In the genomic region with DNA sequence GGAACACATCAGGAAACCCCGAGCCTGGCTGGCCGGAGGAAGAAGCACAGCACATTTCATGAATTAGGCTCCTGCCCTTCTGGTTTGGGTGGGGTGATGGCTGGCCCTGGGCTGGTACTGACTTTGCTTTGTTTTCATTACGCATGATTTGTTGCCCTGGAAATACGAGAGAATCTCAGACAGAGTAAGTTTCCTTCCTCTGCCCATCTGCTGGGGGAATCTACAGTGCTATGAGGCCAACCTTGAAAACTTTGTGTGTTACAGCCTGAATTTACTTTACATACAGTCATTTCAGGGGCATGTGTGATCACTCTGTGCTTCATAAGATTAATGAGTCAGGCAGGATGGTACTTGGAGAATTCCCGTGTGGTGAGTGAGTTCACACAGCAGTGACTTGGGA, we compare ENCODE assay signal across 13 cellular contexts. TPM values are rescaled to one million over a fixed set of nuclear protein-coding genes. Genes with fewer than 3 reads are reported as not detected.
DNase-seq lines count a peak whose midpoint lies in the region; ATAC-seq and TF ChIP-seq lines count a peak whose summit lies in the region.
"Had no signal": no experiment of that assay in that cellular context is flagged by ENCODE, and none has a peak within 500 bp of the region (broad histone marks: within the 10 kb centered on the region; RNA-seq: fewer than 3 reads in every experiment).

No MANE protein-coding gene starts in this region.

- H3K36me3 Mint-ChIP-seq in activated CD4-positive, alpha-beta T cell treated with anti-CD3 and anti-CD28 coated beads for 36 hours (ENCODE audit: low read depth) = no peaks in the 10 kb centered on the region
- H3K36me3 Mint-ChIP-seq in WTC11 = no peaks in the 10 kb centered on the region
- H3K36me3 Mint-ChIP-seq: natural killer cell had no signal

- DNase-seq in activated CD4-positive, alpha-beta T cell treated with anti-CD3 and anti-CD28 coated beads for 36 hours = no peak
- no peak for DNase-seq in activated CD4-positive, alpha-beta T cell treated with anti-CD3 and anti-CD28 coated beads for 4 hours
- DNase-seq in WTC11 (ENCODE audit: low spot score) = no peak
- peak; percentile 54 for DNase-seq in glomerular visceral epithelial cell (ENCODE audit: extremely low spot score)
- no peak for DNase-seq in upper lobe of left lung
- DNase-seq in 8988T = no peak
- no peak for DNase-seq in left ventricle myocardium superior
- no peak for DNase-seq in COR-L47 (lab: John Stamatoyannopoulos, UW)
- DNase-seq: natural killer cell, NCI-H446, sigmoid colon had no signal

- H3K4me1 ChIP-seq in upper lobe of left lung = peaks cover 0 to 5% (median 0%) of the 10 kb centered on the region in 4 donors
- H3K4me1 ChIP-seq: ascending aorta, sigmoid colon had no signal

- no peak overlapping the region for H3K27ac Mint-ChIP-seq in activated CD4-positive, alpha-beta T cell treated with anti-CD3 and anti-CD28 coated beads for 36 hours
- no peak overlapping the region for H3K27ac Mint-ChIP-seq in WTC11
- H3K27ac Mint-ChIP-seq: natural killer cell had no signal

- H3K27me3 Mint-ChIP-seq in activated CD4-positive, alpha-beta T cell treated with anti-CD3 and anti-CD28 coated beads for 36 hours = peaks cover 12% of the 10 kb centered on the region
- no peaks in the 10 kb centered on the region for H3K27me3 Mint-ChIP-seq in WTC11 (ENCODE audit: low read depth)

- TF ChIP-seq EP300 in upper lobe of left lung (IDR thresholded peaks at IDR 0.05) = no peak

- CTCF ChIA-PET in activated CD4-positive, alpha-beta T cell treated with anti-CD3 and anti-CD28 coated beads for 36 hours (lab: Charles Lee) = no interaction called here
- CTCF ChIA-PET in WTC11 (lab: Charles Lee) = no interaction called here

- H3K27me3 ChIP-seq in upper lobe of left lung = no peaks in the 10 kb centered on the region
- H3K27me3 ChIP-seq: ascending aorta, sigmoid colon had no signal

- POLR2A ChIA-PET in activated CD4-positive, alpha-beta T cell treated with anti-CD3 and anti-CD28 coated beads for 36 hours (lab: Charles Lee) = no interaction called here
- POLR2A ChIA-PET in WTC11 (lab: Charles Lee) = no interaction called here

- no peak overlapping the region for H3K4me3 Mint-ChIP-seq in activated CD4-positive, alpha-beta T cell treated with anti-CD3 and anti-CD28 coated beads for 36 hours
- no peak overlapping the region for H3K4me3 Mint-ChIP-seq in WTC11
- H3K4me3 Mint-ChIP-seq: natural killer cell had no signal

- peak overlapping the region in 2 of 4 donors; percentile 10 to 54 for H3K27ac ChIP-seq in upper lobe of left lung
- H3K27ac ChIP-seq: ascending aorta, sigmoid colon had no signal

- TF ChIP-seq CTCF in WTC11 (IDR thresholded peaks at IDR 0.05) (no peak), upper lobe of left lung (IDR thresholded peaks at IDR 0.05) (no peak)

- WGBS in upper lobe of left lung, 2 donors = 57 to 64% methylated on average over 5 of the region's 5 CpGs

- intact Hi-C loops in activated CD4-positive, alpha-beta T cell treated with anti-CD3 and anti-CD28 coated beads for 36 hours (cut with DNase I, micrococcal nuclease) = no loop called here
- intact Hi-C loops in left ventricle myocardium superior (cut with micrococcal nuclease) = no loop called here

- ATAC-seq in activated CD4-positive, alpha-beta T cell treated with anti-CD3 and anti-CD28 coated beads for 36 hours = peak; percentile 16
- ATAC-seq in WTC11 = peak; percentile 20; the same call in 1 of the 2 replicates
- ATAC-seq in upper lobe of left lung (ENCODE audit: low FRiP score in 2 of 2) = peak; percentile 34 to 65
- ATAC-seq in left ventricle myocardium superior = no peak
- ATAC-seq: natural killer cell had no signal

- H3K4me1 Mint-ChIP-seq in activated CD4-positive, alpha-beta T cell treated with anti-CD3 and anti-CD28 coated beads for 36 hours = no peaks in the 10 kb centered on the region
- H3K4me1 Mint-ChIP-seq in WTC11 = no peaks in the 10 kb centered on the region
- H3K4me1 Mint-ChIP-seq: natural killer cell had no signal

- TF ChIP-seq POLR2A in upper lobe of left lung (IDR thresholded peaks at IDR 0.05) = no peak

- no peaks in the 10 kb centered on the region for H3K9me3 Mint-ChIP-seq in activated CD4-positive, alpha-beta T cell treated with anti-CD3 and anti-CD28 coated beads for 36 hours (ENCODE audit: low read depth)
- 0 out of 2 replicates have a peak, but pooled peaks cover 4% of the 10 kb centered on the region for H3K9me3 Mint-ChIP-seq in WTC11

- H3K36me3 ChIP-seq in upper lobe of left lung = no peaks in the 10 kb centered on the region
- H3K36me3 ChIP-seq: ascending aorta, sigmoid colon had no signal

- H3K4me3 ChIP-seq in upper lobe of left lung = no peak overlapping the region
- H3K4me3 ChIP-seq: ascending aorta, sigmoid colon had no signal

- no peaks in the 10 kb centered on the region for H3K9me3 ChIP-seq in upper lobe of left lung
- H3K9me3 ChIP-seq: ascending aorta, sigmoid colon had no signal

TF ChIP-seq in WTC11, 78 proteins besides CTCF, POLR2A, EP300 and RAD21:
- no peak for TF ChIP-seq JAZF1 (CRISPR knock-in tag; IDR thresholded peaks at IDR 0.05)

RNA-seq across cellular contexts. Expression of a gene that starts 20.5 kb away (rescaled TPM):
- total RNA-seq in activated CD4-positive, alpha-beta T cell treated with anti-CD3 and anti-CD28 coated beads for 36 hours = not detected
- total RNA-seq in WTC11 (2021) (0.05 to 0.07 TPM in 2 of 3 replicates, not detected in the other), upper lobe of left lung (1 to 10 TPM in 5 of 6 donors, not detected in 1; 2.1 to 8.8 (median 7.2) TPM), left ventricle myocardium superior (not detected)
- total RNA-seq: endothelial cell of umbilical vein, natural killer cell, sigmoid colon had no signal

RNA-seq across cellular contexts. Expression of a gene that starts 49.4 kb away (rescaled TPM):
- 10 to 100 TPM; 29.4 to 33.1 TPM for total RNA-seq in activated CD4-positive, alpha-beta T cell treated with anti-CD3 and anti-CD28 coated beads for 36 hours
- 23.1 to 34.1 TPM (median 24.5 TPM) in 3 replicates for total RNA-seq in WTC11 (2021)
- 10 to 100 TPM in 4 of 6 donors, 1 to 10 TPM in 2; 7.1 to 17.0 (median 11.4) TPM for total RNA-seq in upper lobe of left lung
- total RNA-seq in left ventricle myocardium superior = 6.2 TPM
